ENCODE assay signal across 21 cellular contexts in the genomic region with DNA sequence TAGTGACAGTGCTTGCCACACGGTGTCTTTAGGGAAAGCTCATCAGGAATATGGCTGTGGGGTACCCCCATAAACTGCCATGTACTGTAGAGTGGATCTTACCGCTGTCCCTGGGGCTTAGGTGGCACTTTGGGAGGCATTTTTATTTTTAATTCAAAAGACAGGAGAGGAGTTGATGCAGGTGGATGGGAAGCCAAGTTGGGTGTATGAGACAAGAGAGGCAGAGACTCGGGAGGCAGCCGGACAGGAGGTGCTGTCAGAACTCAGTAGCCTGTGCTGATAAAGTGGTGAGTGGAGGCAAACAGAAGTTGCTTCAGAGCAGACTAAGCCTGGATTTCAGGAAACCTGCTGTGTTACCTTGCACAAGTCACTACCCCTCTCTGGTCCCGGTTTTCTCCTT.
A peak's percentile ranks its signal among the peaks of the same experiment; 100 is the strongest.
DNase-seq lines count a peak whose midpoint lies in the region; ATAC-seq and TF ChIP-seq lines count a peak whose summit lies in the region.
"Had no signal": no experiment of that assay in that cellular context is flagged by ENCODE, and none has a peak within 500 bp of the region (broad histone marks: within the 10 kb centered on the region; RNA-seq: fewer than 3 reads in every experiment).

No MANE protein-coding gene starts in this region.

- H3K4me1 Mint-ChIP-seq in HFFc6 (ENCODE audit: low read depth): no peaks in the 10 kb centered on the region
- H3K4me1 Mint-ChIP-seq: CD4-positive, alpha-beta memory T cell had no signal

- H3K36me3 Mint-ChIP-seq in HFFc6 (ENCODE audit: low read depth): no peaks in the 10 kb centered on the region
- H3K36me3 Mint-ChIP-seq: CD4-positive, alpha-beta memory T cell had no signal

- no peak overlapping the region for H3K27ac ChIP-seq in coronary artery
- H3K27ac ChIP-seq: A549; BLaER1 treated with 17β-estradiol and CSF1 and Interleukin-3, amounts not matched to agents 10 nM and 100 nM had no signal

- no peaks in the 10 kb centered on the region for H3K27me3 Mint-ChIP-seq in HFFc6 (ENCODE audit: insufficient read depth)

- DNase-seq in cardiac septum (ENCODE audit: low spot score): peak; percentile 39
- no peak for DNase-seq in Right ventricle myocardium inferior (ENCODE audit: missing footprints)
- peak; percentile 45 for DNase-seq in coronary artery (ENCODE audit: low spot score)
- DNase-seq in mesenteric fat pad (ENCODE audit: low spot score): peak; percentile 47
- DNase-seq in NCI-H2171 treated with DMSO at 0.1 percent for 48 hours (lab: John Stamatoyannopoulos, UW): no peak
- DNase-seq in HFFc6: no peak
- no peak for DNase-seq in OCI-M2 (lab: John Stamatoyannopoulos, UW; ENCODE audit: unreplicated experiment)
- DNase-seq: 8988T; ACHN; AML-193; BE2C; Calu3; CD4-positive, alpha-beta memory T cell; COR-L47; DMS53; DMS79 treated with DMSO at 0.1 percent for 48 hours; GF-D8; HCEC 1CT had no signal

- no peak for ATAC-seq in Right ventricle myocardium inferior
- ATAC-seq: A549 had no signal

- H3K27ac Mint-ChIP-seq in HFFc6: no peak overlapping the region
- H3K27ac Mint-ChIP-seq: CD4-positive, alpha-beta memory T cell; GM23338 had no signal

- TF ChIP-seq CTCF in coronary artery (IDR thresholded peaks at IDR 0.05) (no peak), HFFc6 (IDR thresholded peaks at IDR 0.05) (no peak)

- no peak overlapping the region for H3K4me3 ChIP-seq in coronary artery
- H3K4me3 ChIP-seq: A549; BLaER1 treated with 17β-estradiol and CSF1 and Interleukin-3, amounts not matched to agents 10 nM and 100 nM; GM23338 had no signal

- H3K9me3 Mint-ChIP-seq in HFFc6: peaks cover 38% of the 10 kb centered on the region
- H3K9me3 Mint-ChIP-seq: CD4-positive, alpha-beta memory T cell; GM23338 had no signal

- no peak overlapping the region for H3K4me3 Mint-ChIP-seq in HFFc6
- H3K4me3 Mint-ChIP-seq: CD4-positive, alpha-beta memory T cell; GM23338 had no signal

- intact Hi-C loops in cardiac septum (cut with DNase I): no loop called here
- intact Hi-C loops in Right ventricle myocardium inferior (cut with DNase I): no loop called here

Comparison
In these comparisons a context has a peak if more than half of its experiments do, and no peak if none do; other contexts are left out.
1. DNase-seq: peak in cardiac septum (single experiment), coronary artery (single experiment) and mesenteric fat pad (single experiment); none in Right ventricle myocardium inferior (single experiment), NCI-H2171 treated with DMSO at 0.1 percent for 48 hours (single experiment), HFFc6 (single experiment) and OCI-M2 (single experiment).